29 cellular contexts compared by ENCODE assay signal in the genomic region with DNA sequence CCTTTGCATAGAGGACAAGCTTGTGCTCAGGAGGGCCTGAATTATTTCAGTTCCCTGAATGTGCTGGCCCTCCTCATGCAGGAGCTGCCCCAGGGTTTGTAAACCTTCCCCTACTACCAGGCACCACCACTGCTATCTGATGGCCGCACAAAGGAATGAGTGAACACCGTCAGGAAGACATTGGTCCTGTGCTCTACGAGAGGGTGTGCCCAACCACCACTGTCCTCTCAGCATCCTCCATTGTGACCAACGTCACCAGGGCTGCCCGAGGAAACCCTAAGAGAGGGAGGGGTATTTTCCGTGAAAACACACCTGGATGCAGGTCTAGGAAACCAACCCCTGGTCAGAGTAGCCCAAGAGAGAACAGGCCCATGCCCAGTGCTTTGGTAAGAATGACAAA.
"Had no signal": no experiment of that assay in that cellular context is flagged by ENCODE, and none has a peak within 500 bp of the region (broad histone marks: within the 10 kb centered on the region; RNA-seq: fewer than 3 reads in every experiment).

No MANE protein-coding gene starts in this region.

- DNase-seq: activated CD4-positive, alpha-beta T cell treated with anti-CD3 and anti-CD28 coated beads for 48 hours; activated CD4-positive, alpha-beta T cell treated with anti-CD3 and anti-CD28 coated beads, Interleukin-2, amount 50 U/mL, for 4 hours; activated CD4-positive, CD25-positive, alpha-beta regulatory T cell treated with anti-CD3 and anti-CD28 coated beads, Interleukin-2, amount 50 U/mL, for 72 hours; activated CD8-positive, alpha-beta memory T cell treated with anti-CD3 and anti-CD28 coated beads, Interleukin-2, amount 50 U/mL, for 48 hours; activated CD8-positive, alpha-beta T cell treated with anti-CD3 and anti-CD28 coated beads, Interleukin-2, amount 10 ng/mL, durations not matched to agents 7 days and 5 days; activated naive CD4-positive, alpha-beta T cell treated with anti-CD3 and anti-CD28 coated beads, Interleukin-2, amount 50 U/mL, for 16 hours; activated naive CD8-positive, alpha-beta T cell treated with anti-CD3 and anti-CD28 coated beads, Interleukin-2, amount 10 ng/mL, durations not matched to agents 7 days and 5 days; activated T-cell treated with anti-CD3 and anti-CD28 coated beads, Interleukin-2, amount 50 U/mL, for 1 hour; adrenal gland; anterior cingulate cortex; MG63; MV-4-11; NCI-H1092 treated with DMSO at 0.1 percent for 48 hours; NCI-H1417 treated with DMSO at 0.1 percent for 48 hours; NCI-H1694; NCI-H2029; NCI-H2107; NCI-H2171 treated with DMSO at 0.1 percent for 48 hours; NCI-H226; NCI-H82; Peyer's patch; Right ventricle myocardium superior; SJCRH30; SK-N-SH; SW 1271 had no signal

- H3K27ac Mint-ChIP-seq: activated CD8-positive, alpha-beta T cell treated with anti-CD3 and anti-CD28 coated beads, Interleukin-2, amount 10 ng/mL, durations not matched to agents 7 days and 5 days; activated naive CD8-positive, alpha-beta T cell treated with anti-CD3 and anti-CD28 coated beads, Interleukin-2, amount 10 ng/mL, durations not matched to agents 7 days and 5 days; T-helper 1 cell treated with Interleukin-12 subunit alpha and Interleukin-12 subunit beta and Interleukin-4 antibody, amounts not matched to agents 30 μg/mL and 1 μg/mL, for 36 hours; WTC11 had no signal

- H3K9me2 ChIP-seq: SK-N-SH had no signal

- H3K27me3 Mint-ChIP-seq: activated naive CD8-positive, alpha-beta T cell treated with anti-CD3 and anti-CD28 coated beads, Interleukin-2, amount 10 ng/mL, durations not matched to agents 7 days and 5 days had no signal

- H3K4me3 ChIP-seq: adrenal gland, MG63, Peyer's patch, SJCRH30 had no signal

- H3K36me3 ChIP-seq: adrenal gland, MG63, Peyer's patch, SJCRH30 had no signal

- H3K9me3 Mint-ChIP-seq: activated naive CD8-positive, alpha-beta T cell treated with anti-CD3 and anti-CD28 coated beads, Interleukin-2, amount 10 ng/mL, durations not matched to agents 7 days and 5 days; T-helper 1 cell treated with Interleukin-12 subunit alpha and Interleukin-12 subunit beta and Interleukin-4 antibody, amounts not matched to agents 30 μg/mL and 1 μg/mL, for 36 hours; WTC11 had no signal

- H3K27me3 ChIP-seq: adrenal gland, MG63, Peyer's patch, SJCRH30 had no signal

- H3K36me3 Mint-ChIP-seq: activated naive CD8-positive, alpha-beta T cell treated with anti-CD3 and anti-CD28 coated beads, Interleukin-2, amount 10 ng/mL, durations not matched to agents 7 days and 5 days; WTC11 had no signal

- H3K27ac ChIP-seq: adrenal gland, KMS-11, Peyer's patch, RWPE1, SJCRH30 had no signal

- H3K9me3 ChIP-seq: adrenal gland, MG63, Peyer's patch, SJCRH30, SK-N-SH had no signal

- H3K4me3 Mint-ChIP-seq: activated CD8-positive, alpha-beta T cell treated with anti-CD3 and anti-CD28 coated beads, Interleukin-2, amount 10 ng/mL, durations not matched to agents 7 days and 5 days; activated naive CD8-positive, alpha-beta T cell treated with anti-CD3 and anti-CD28 coated beads, Interleukin-2, amount 10 ng/mL, durations not matched to agents 7 days and 5 days; T-helper 1 cell treated with Interleukin-12 subunit alpha and Interleukin-12 subunit beta and Interleukin-4 antibody, amounts not matched to agents 30 μg/mL and 1 μg/mL, for 36 hours; WTC11 had no signal

- H3K4me1 ChIP-seq: adrenal gland had no signal

- H3K4me2 ChIP-seq: KMS-11, SK-N-SH had no signal

- H3K9ac ChIP-seq: KMS-11, SK-N-SH had no signal
